ENCODE assay signal across 1 cellular context in genomic region chr2:235514627-235515363, GRCh38.
A peak's percentile ranks its signal among the peaks of the same experiment; 100 is the strongest.
TF ChIP-seq lines count a peak whose summit lies in the region.

No MANE protein-coding gene starts in this region.

TF ChIP-seq in H1, 55 proteins besides CTCF, POLR2A, EP300 and RAD21:
- TF ChIP-seq SIN3A (conservative IDR thresholded peaks at IDR 0.05 in 1 of 2, IDR thresholded peaks at IDR 0.05 in 1 of 2; ENCODE audit: low read depth in 1 of 2, low read length in 2 of 2): no peak
- no peak for TF ChIP-seq TBP (IDR thresholded peaks at IDR 0.05; ENCODE audit: low read depth, low read length)
- TF ChIP-seq CREB1 (IDR thresholded peaks at IDR 0.05): peak; percentile 43; the same call in 1 of the 2 replicates
- TF ChIP-seq ATF3 (IDR thresholded peaks at IDR 0.05; ENCODE audit: insufficient read depth, low read depth, low read length): no peak
